1 cellular context compared by ENCODE assay signal in the genomic region with DNA sequence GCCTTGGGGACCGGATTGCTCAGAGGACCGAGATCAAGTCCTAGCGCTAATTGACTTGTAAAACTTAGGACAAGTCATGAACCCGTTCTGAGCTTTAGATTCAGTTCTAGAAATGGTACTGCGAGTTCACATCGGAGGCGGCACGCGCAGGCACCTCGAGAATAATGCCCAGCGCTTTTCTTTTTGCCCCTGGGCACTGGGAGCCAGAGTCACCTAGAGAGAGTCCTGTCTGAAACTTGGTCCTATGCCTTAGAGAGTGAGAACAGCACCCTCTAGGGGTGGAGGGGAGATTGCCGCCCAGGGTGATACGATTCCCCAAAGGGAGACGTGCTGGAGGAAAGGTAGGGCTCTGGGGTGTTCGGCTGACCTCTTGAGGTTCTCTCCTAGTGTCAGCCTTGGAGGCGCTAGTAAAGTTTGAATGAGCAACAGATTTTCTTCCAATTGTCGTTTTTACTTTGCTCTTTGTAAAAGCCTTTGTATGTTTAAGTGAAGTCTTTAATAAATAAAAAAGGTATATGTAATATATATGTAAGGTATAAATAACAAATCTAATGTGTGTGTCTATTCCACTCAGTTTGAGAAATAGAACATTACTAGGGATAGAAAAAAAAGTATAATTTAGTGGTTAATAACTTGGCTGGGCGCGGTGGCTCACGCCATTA.
TF ChIP-seq lines count a peak whose summit lies in the region.

No MANE protein-coding gene starts in this region.

TF ChIP-seq in HepG2, 621 proteins besides CTCF, POLR2A, EP300 and RAD21 (continued from another document and continues in another):
- TF ChIP-seq ZFP62 (CRISPR knock-in tag; IDR thresholded peaks at IDR 0.05): no peak
- TF ChIP-seq, protein P1, sequence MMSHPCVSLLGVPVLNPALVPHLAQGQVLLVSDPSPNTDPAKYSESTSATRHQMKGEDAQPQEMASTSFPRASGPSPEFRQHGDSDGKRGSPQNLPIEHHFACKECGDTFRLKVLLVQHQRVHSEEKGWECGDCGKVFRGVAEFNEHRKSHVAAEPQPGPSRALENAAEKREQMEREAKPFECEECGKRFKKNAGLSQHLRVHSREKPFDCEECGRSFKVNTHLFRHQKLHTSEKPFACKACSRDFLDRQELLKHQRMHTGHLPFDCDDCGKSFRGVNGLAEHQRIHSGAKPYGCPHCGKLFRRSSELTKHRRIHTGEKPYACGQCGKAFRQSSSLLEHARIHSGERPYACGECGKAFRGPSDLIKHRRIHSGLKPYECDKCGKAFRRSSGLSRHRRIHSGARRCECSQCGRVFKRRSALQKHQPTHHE (CRISPR knock-in tag; IDR thresholded peaks at IDR 0.05; ENCODE audit: borderline replicate concordance): no peak
- no peak for TF ChIP-seq RFX5 (IDR thresholded peaks at IDR 0.05; ENCODE audit: low read depth, low read length)
- TF ChIP-seq ZNF282 (IDR thresholded peaks at IDR 0.05; ENCODE audit: partially characterized antibody): no peak
- TF ChIP-seq ZNF704 (CRISPR knock-in tag; IDR thresholded peaks at IDR 0.05; ENCODE audit: borderline replicate concordance): 0 out of 2 replicates have a peak, but pooled peaks have one; percentile 23
- TF ChIP-seq ZFYVE20 (CRISPR knock-in tag; IDR thresholded peaks at IDR 0.05; ENCODE audit: borderline replicate concordance, low read depth): no peak
- 0 out of 2 replicates have a peak, but pooled peaks have one; percentile 8 for TF ChIP-seq PHF21A (CRISPR knock-in tag; IDR thresholded peaks at IDR 0.05)
- TF ChIP-seq LBX2 (CRISPR knock-in tag; IDR thresholded peaks at IDR 0.05; ENCODE audit: borderline replicate concordance): no peak
- no peak for TF ChIP-seq MLX (CRISPR knock-in tag; IDR thresholded peaks at IDR 0.05)
- TF ChIP-seq ZNF569 (CRISPR knock-in tag; IDR thresholded peaks at IDR 0.05; ENCODE audit: borderline replicate concordance): no peak; the same call in 1 of the 2 replicates
- TF ChIP-seq MIER2 (CRISPR knock-in tag; IDR thresholded peaks at IDR 0.05): peak; percentile 82
- TF ChIP-seq FOXC1 (CRISPR knock-in tag; IDR thresholded peaks at IDR 0.05; ENCODE audit: borderline replicate concordance): no peak
- no peak for TF ChIP-seq ZNF564 (CRISPR knock-in tag; IDR thresholded peaks at IDR 0.05)
- TF ChIP-seq RCOR2 (CRISPR knock-in tag; IDR thresholded peaks at IDR 0.05): no peak
- no peak for TF ChIP-seq ZNF484 (CRISPR knock-in tag; IDR thresholded peaks at IDR 0.05; ENCODE audit: borderline replicate concordance, low read depth)
- TF ChIP-seq ZFAT (CRISPR knock-in tag; conservative IDR thresholded peaks at IDR 0.05): no peak
- no peak for TF ChIP-seq ZNF232 (CRISPR knock-in tag; IDR thresholded peaks at IDR 0.05; ENCODE audit: borderline replicate concordance)
- TF ChIP-seq ZNF33B (CRISPR knock-in tag; IDR thresholded peaks at IDR 0.05): no peak
- TF ChIP-seq ZNF251 (CRISPR knock-in tag; IDR thresholded peaks at IDR 0.05): no peak
- TF ChIP-seq ZNF333 (CRISPR knock-in tag; IDR thresholded peaks at IDR 0.05; ENCODE audit: borderline replicate concordance): no peak
- TF ChIP-seq SAP130 (CRISPR knock-in tag; IDR thresholded peaks at IDR 0.05; ENCODE audit: low read depth): peak; percentile 70
- TF ChIP-seq, protein P2, sequence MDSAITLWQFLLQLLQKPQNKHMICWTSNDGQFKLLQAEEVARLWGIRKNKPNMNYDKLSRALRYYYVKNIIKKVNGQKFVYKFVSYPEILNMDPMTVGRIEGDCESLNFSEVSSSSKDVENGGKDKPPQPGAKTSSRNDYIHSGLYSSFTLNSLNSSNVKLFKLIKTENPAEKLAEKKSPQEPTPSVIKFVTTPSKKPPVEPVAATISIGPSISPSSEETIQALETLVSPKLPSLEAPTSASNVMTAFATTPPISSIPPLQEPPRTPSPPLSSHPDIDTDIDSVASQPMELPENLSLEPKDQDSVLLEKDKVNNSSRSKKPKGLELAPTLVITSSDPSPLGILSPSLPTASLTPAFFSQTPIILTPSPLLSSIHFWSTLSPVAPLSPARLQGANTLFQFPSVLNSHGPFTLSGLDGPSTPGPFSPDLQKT (CRISPR knock-in tag; IDR thresholded peaks at IDR 0.05; ENCODE audit: borderline replicate concordance): no peak
- TF ChIP-seq STAT6 (CRISPR knock-in tag; IDR thresholded peaks at IDR 0.05; ENCODE audit: borderline replicate concordance): no peak
- no peak for TF ChIP-seq HNRNPH1 (optimal IDR thresholded peaks at IDR 0.05; ENCODE audit: low read depth, low read length)
- TF ChIP-seq ETV6 (CRISPR knock-in tag; conservative IDR thresholded peaks at IDR 0.05): no peak
- TF ChIP-seq, protein P3, sequence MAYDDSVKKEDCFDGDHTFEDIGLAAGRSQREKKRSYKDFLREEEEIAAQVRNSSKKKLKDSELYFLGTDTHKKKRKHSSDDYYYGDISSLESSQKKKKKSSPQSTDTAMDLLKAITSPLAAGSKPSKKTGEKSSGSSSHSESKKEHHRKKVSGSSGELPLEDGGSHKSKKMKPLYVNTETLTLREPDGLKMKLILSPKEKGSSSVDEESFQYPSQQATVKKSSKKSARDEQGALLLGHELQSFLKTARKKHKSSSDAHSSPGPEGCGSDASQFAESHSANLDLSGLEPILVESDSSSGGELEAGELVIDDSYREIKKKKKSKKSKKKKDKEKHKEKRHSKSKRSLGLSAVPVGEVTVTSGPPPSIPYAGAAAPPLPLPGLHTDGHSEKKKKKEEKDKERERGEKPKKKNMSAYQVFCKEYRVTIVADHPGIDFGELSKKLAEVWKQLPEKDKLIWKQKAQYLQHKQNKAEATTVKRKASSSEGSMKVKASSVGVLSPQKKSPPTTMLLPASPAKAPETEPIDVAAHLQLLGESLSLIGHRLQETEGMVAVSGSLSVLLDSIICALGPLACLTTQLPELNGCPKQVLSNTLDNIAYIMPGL (CRISPR knock-in tag; IDR thresholded peaks at IDR 0.05; ENCODE audit: borderline replicate concordance in 1 of 2, low read depth in 1 of 2): peak; percentile 47 to 69; a peak in 1 of 4 replicates
- TF ChIP-seq ZNF441 (CRISPR knock-in tag; IDR thresholded peaks at IDR 0.05; ENCODE audit: borderline replicate concordance): no peak
- no peak for TF ChIP-seq ZNF777 (CRISPR knock-in tag; IDR thresholded peaks at IDR 0.05)
- TF ChIP-seq CEBPZ (IDR thresholded peaks at IDR 0.05; ENCODE audit: low read length): no peak
- no peak for TF ChIP-seq THYN1 (CRISPR knock-in tag; IDR thresholded peaks at IDR 0.05; ENCODE audit: borderline replicate concordance, low read depth)
- TF ChIP-seq KAT2B (IDR thresholded peaks at IDR 0.05; ENCODE audit: borderline replicate concordance, low read depth, low read length): no peak
- TF ChIP-seq, protein P4, sequence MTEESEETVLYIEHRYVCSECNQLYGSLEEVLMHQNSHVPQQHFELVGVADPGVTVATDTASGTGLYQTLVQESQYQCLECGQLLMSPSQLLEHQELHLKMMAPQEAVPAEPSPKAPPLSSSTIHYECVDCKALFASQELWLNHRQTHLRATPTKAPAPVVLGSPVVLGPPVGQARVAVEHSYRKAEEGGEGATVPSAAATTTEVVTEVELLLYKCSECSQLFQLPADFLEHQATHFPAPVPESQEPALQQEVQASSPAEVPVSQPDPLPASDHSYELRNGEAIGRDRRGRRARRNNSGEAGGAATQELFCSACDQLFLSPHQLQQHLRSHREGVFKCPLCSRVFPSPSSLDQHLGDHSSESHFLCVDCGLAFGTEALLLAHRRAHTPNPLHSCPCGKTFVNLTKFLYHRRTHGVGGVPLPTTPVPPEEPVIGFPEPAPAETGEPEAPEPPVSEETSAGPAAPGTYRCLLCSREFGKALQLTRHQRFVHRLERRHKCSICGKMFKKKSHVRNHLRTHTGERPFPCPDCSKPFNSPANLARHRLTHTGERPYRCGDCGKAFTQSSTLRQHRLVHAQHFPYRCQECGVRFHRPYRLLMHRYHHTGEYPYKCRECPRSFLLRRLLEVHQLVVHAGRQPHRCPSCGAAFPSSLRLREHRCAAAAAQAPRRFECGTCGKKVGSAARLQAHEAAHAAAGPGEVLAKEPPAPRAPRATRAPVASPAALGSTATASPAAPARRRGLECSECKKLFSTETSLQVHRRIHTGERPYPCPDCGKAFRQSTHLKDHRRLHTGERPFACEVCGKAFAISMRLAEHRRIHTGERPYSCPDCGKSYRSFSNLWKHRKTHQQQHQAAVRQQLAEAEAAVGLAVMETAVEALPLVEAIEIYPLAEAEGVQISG (CRISPR knock-in tag; IDR thresholded peaks at IDR 0.05): peak; percentile 51; the same call in 1 of the 2 replicates
- TF ChIP-seq, protein P5, sequence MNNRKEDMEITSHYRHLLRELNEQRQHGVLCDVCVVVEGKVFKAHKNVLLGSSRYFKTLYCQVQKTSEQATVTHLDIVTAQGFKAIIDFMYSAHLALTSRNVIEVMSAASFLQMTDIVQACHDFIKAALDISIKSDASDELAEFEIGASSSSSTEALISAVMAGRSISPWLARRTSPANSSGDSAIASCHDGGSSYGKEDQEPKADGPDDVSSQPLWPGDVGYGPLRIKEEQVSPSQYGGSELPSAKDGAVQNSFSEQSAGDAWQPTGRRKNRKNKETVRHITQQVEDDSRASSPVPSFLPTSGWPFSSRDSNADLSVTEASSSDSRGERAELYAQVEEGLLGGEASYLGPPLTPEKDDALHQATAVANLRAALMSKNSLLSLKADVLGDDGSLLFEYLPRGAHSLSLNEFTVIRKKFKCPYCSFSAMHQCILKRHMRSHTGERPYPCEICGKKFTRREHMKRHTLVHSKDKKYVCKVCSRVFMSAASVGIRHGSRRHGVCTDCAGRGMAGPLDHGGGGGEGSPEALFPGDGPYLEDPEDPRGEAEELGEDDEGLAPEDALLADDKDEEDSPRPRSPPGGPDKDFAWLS (CRISPR knock-in tag; IDR thresholded peaks at IDR 0.05; ENCODE audit: borderline replicate concordance): no peak
- TF ChIP-seq SP1 (IDR thresholded peaks at IDR 0.05): no peak
- no peak for TF ChIP-seq SP1 (CRISPR knock-in tag; IDR thresholded peaks at IDR 0.05)
- TF ChIP-seq, protein P6, sequence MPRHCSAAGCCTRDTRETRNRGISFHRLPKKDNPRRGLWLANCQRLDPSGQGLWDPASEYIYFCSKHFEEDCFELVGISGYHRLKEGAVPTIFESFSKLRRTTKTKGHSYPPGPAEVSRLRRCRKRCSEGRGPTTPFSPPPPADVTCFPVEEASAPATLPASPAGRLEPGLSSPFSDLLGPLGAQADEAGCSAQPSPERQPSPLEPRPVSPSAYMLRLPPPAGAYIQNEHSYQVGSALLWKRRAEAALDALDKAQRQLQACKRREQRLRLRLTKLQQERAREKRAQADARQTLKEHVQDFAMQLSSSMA (CRISPR knock-in tag; IDR thresholded peaks at IDR 0.05): no peak
- TF ChIP-seq U2AF1 (optimal IDR thresholded peaks at IDR 0.05; ENCODE audit: low read depth, low read length): no peak
- TF ChIP-seq ATF1 (CRISPR knock-in tag; IDR thresholded peaks at IDR 0.05): no peak
- TF ChIP-seq KDM5A (IDR thresholded peaks at IDR 0.05; ENCODE audit: borderline replicate concordance, low read length): no peak
- no peak for TF ChIP-seq KDM2A (CRISPR knock-in tag; IDR thresholded peaks at IDR 0.05; ENCODE audit: borderline replicate concordance, low read depth)
- no peak for TF ChIP-seq MTF2 (CRISPR knock-in tag; IDR thresholded peaks at IDR 0.05; ENCODE audit: borderline replicate concordance)
